8 cellular contexts compared by ENCODE assay signal in the genomic region with DNA sequence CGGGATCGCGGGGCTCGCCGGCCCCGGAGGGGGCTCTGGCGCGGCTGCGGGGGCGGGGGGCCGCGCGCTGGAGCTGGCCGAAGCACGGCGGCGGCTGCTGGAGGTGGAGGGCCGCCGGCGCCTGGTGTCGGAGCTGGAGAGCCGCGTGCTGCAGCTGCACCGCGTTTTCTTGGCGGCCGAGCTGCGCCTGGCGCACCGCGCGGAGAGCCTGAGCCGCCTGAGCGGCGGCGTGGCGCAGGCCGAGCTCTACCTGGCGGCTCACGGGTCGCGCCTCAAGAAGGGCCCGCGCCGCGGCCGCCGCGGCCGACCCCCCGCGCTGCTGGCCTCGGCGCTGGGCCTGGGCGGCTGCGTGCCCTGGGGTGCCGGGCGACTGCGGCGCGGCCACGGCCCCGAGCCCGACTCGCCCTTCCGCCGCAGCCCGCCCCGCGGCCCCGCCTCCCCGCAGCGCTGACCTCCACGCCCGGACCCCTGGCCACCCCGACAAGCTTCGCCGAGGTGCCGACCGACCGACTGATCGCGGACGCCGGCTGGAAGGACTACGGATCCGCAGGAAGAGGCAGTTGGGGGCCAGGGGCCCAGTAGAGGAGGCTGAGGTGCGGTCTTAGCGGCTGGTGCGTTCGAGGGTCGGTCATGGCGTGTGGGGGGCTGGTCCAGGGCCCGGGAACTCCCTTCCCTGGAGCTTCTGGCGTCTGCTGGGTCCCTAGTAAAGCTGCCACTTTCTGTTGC. TPM values are rescaled to one million over a fixed set of nuclear protein-coding genes. Genes with fewer than 3 reads are reported as not detected.
DNase-seq lines count a peak whose midpoint lies in the region; ATAC-seq and TF ChIP-seq lines count a peak whose summit lies in the region.

No MANE protein-coding gene starts in this region.

- DNase-seq in GM12865 (ENCODE audit: low read depth), result peak; percentile 26
- peak; percentile 33 for DNase-seq in activated naive CD4-positive, alpha-beta T cell treated with Interleukin-2 at 50 U/mL for 16 hours
- no peak for DNase-seq in iPS DF 6.9 (ENCODE audit: low read depth, low spot score)
- no peak for DNase-seq in smooth muscle cell (lab: John Stamatoyannopoulos, UW; ENCODE audit: unreplicated experiment)
- no peak for DNase-seq in DMS153 (lab: John Stamatoyannopoulos, UW)
- DNase-seq in SK-N-DZ (ENCODE audit: low spot score), result no peak

- H3K4me1 ChIP-seq in HUES48 (ENCODE audit: control insufficient read depth, insufficient read depth, low read length), result peaks cover 42% of the 10 kb centered on the region
- peaks cover 8% of the 10 kb centered on the region for H3K4me1 ChIP-seq in iPS DF 6.9 (ENCODE audit: control insufficient read depth, insufficient read depth, low read length)
- peaks cover 10% of the 10 kb centered on the region for H3K4me1 ChIP-seq in smooth muscle cell (ENCODE audit: low read depth)

- H3K4me2 ChIP-seq in smooth muscle cell, result peak overlapping the region; percentile 96

- H3F3A ChIP-seq in smooth muscle cell (ENCODE audit: low read depth), result peaks cover 9% of the 10 kb centered on the region

- no peak for ATAC-seq in GM21526 (IDR thresholded peaks at IDR 0.05; ENCODE audit: low FRiP score, unreplicated experiment)

- peaks cover 12% of the 10 kb centered on the region for H4K20me1 ChIP-seq in smooth muscle cell (ENCODE audit: low read depth)

- H3K27ac ChIP-seq in HUES48 (ENCODE audit: low read depth, low read length) (no peak overlapping the region), iPS DF 6.9 (ENCODE audit: low read length) (no peak overlapping the region), smooth muscle cell (ENCODE audit: low read depth) (no peak overlapping the region)

- H3K79me2 ChIP-seq in smooth muscle cell (ENCODE audit: low read depth), result no peaks in the 10 kb centered on the region

- H3K4me3 ChIP-seq in GM12865 (ENCODE audit: low read depth, low read length) (peak overlapping the region; percentile 41; the same call in 1 of the 2 replicates), HUES48 (ENCODE audit: low read depth, low read length) (peak overlapping the region; percentile 90), iPS DF 6.9 (ENCODE audit: low read length) (peak overlapping the region; percentile 91), smooth muscle cell (peak overlapping the region; percentile 78)

- H3K9me3 ChIP-seq in HUES48 (ENCODE audit: control insufficient read depth, insufficient read depth, low read length) (no peaks in the 10 kb centered on the region), iPS DF 6.9 (ENCODE audit: control insufficient read depth, insufficient read depth, low read length) (no peaks in the 10 kb centered on the region), smooth muscle cell (replicated peaks; ENCODE audit: low read depth) (no peaks in the 10 kb centered on the region)

- TF ChIP-seq CTCF in GM12865 (IDR thresholded peaks at IDR 0.05; ENCODE audit: insufficient read depth, low read depth, low read length, missing control alignments) (no peak), smooth muscle cell (IDR thresholded peaks at IDR 0.05; ENCODE audit: borderline replicate concordance, insufficient read depth, poor library complexity, severe bottlenecking) (no peak)

- WGBS in iPS DF 6.9 (ENCODE audit: insufficient coverage, insufficient read length), result no CpG with 5 or more reads among the region's 95 CpGs
- 0% methylated on average over 40 of the region's 95 CpGs for WGBS in smooth muscle cell (ENCODE audit: low lambda C conversion rate)

- H2AFZ ChIP-seq in smooth muscle cell (ENCODE audit: low read depth), result no peak overlapping the region

- H3K9ac ChIP-seq in HUES48 (ENCODE audit: low read depth, low read length) (peak overlapping the region; percentile 78), smooth muscle cell (ENCODE audit: low read depth) (peak overlapping the region; percentile 34)

- H3K36me3 ChIP-seq in HUES48 (ENCODE audit: control insufficient read depth, insufficient read depth, low read length), result peaks cover 17% of the 10 kb centered on the region
- H3K36me3 ChIP-seq in iPS DF 6.9 (ENCODE audit: control insufficient read depth, insufficient read depth, low read length), result no peaks in the 10 kb centered on the region
- no peaks in the 10 kb centered on the region for H3K36me3 ChIP-seq in smooth muscle cell (ENCODE audit: low read depth)

- H3K27me3 ChIP-seq in HUES48 (ENCODE audit: control insufficient read depth, insufficient read depth, low read length) (no peaks in the 10 kb centered on the region), iPS DF 6.9 (ENCODE audit: control insufficient read depth, insufficient read depth, low read length) (no peaks in the 10 kb centered on the region), smooth muscle cell (ENCODE audit: low read depth) (no peaks in the 10 kb centered on the region)

RNA-seq across cellular contexts. Expression of a gene that starts 0.7 kb away (rescaled TPM):
- 4.4 and 14.1 TPM in 2 replicates for total RNA-seq in smooth muscle cell
- polyA plus RNA-seq in smooth muscle cell, result 18.6 and 19.9 TPM in 2 replicates
- polyA plus RNA-seq in SK-N-DZ (2014; cell fraction: cytosol; rRNA removed), result 6.3 and 14.1 TPM in 2 replicates
- polyA plus RNA-seq in SK-N-DZ (2014; cell fraction: nucleus; rRNA removed), result 3.4 and 11.7 TPM in 2 replicates

RNA-seq across cellular contexts. Expression of a gene that starts 18.5 kb away (rescaled TPM):
- total RNA-seq in smooth muscle cell, result 8.5 and 11.0 TPM in 2 replicates
- 12.7 and 24.8 TPM in 2 replicates for polyA plus RNA-seq in smooth muscle cell
- polyA plus RNA-seq in SK-N-DZ (2014; cell fraction: cytosol; rRNA removed), result 0.53 and 0.99 TPM in 2 replicates
- 0.52 and 0.87 TPM in 2 replicates for polyA plus RNA-seq in SK-N-DZ (2014; cell fraction: nucleus; rRNA removed)

RNA-seq across cellular contexts. Expression of a gene that starts 33.9 kb away (rescaled TPM):
- total RNA-seq in smooth muscle cell, result 2.5 and 2.7 TPM in 2 replicates
- 0.96 and 10.0 TPM in 2 replicates for polyA plus RNA-seq in smooth muscle cell
- polyA plus RNA-seq in SK-N-DZ (2014; cell fraction: cytosol; rRNA removed), result not detected in 2 replicates
- not detected in 2 replicates for polyA plus RNA-seq in SK-N-DZ (2014; cell fraction: nucleus; rRNA removed)

Comparison
In these comparisons a context has a peak if more than half of its experiments do, and no peak if none do; other contexts are left out.
1. DNase-seq: peak in GM12865 (single experiment) and activated naive CD4-positive, alpha-beta T cell treated with Interleukin-2 at 50 U/mL for 16 hours (single experiment); none in iPS DF 6.9 (single experiment), smooth muscle cell (single experiment), DMS153 (single experiment) and SK-N-DZ (single experiment).
2. H3K4me3 ChIP-seq: peak in every context shown above with its lines; median percentile 91 in iPS DF 6.9; 90 in HUES48; 78 in smooth muscle cell; 41 in GM12865.